Comparison of ENCODE assay signal across 11 cellular contexts in the genomic region with DNA sequence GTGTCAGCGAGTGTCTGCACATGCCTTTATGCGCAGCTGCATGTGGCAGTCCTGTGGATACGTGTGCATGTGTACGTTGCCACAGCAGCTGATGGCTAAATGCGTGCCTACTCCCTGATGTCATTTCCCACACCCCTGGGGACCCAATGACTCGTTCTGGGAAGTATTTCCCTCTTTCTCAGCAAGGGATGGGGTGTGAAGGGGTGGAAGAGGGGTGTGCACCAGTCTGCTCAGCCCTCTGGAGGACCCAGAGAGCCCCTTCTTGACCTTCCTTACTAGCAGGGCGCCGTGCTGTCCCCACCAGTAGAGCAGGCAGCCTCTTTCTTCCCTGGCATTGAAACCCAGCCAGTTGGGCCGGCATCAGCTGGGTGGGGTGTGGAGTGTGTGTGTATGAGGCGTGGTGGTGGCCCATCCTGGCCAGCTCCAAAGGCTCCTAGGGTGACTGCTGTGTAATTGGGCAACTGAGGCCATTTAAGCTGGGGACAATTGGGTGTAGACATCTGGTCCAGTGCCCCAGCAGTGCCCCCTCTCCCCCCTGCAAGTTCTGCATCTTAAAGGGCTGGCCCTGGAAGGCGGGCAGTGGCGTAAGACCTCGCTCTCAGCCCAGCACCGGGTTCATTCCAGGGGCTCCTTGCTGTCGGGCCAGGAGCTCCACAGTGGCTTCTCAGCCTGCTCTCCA. TPM values are rescaled to one million over a fixed set of nuclear protein-coding genes. Genes with fewer than 3 reads are reported as not detected.
DNase-seq lines count a peak whose midpoint lies in the region; ATAC-seq and TF ChIP-seq lines count a peak whose summit lies in the region.
"Had no signal": no experiment of that assay in that cellular context is flagged by ENCODE, and none has a peak within 500 bp of the region (broad histone marks: within the 10 kb centered on the region; RNA-seq: fewer than 3 reads in every experiment).

No MANE protein-coding gene starts in this region.

- ATAC-seq in body of pancreas (peak; percentile 63), HG02973 (IDR thresholded peaks at IDR 0.05; ENCODE audit: unreplicated experiment) (no peak)

- H3K27me3 ChIP-seq in body of pancreas (no peaks in the 10 kb centered on the region), transverse colon (no peaks in the 10 kb centered on the region)

- TF ChIP-seq POLR2A in body of pancreas (IDR thresholded peaks at IDR 0.05) (peak in 2 of 3 donors; percentile 9 to 37), transverse colon (IDR thresholded peaks at IDR 0.05) (no peak)

- H3K9me3 ChIP-seq in body of pancreas (no peaks in the 10 kb centered on the region), transverse colon (no peaks in the 10 kb centered on the region)

- in situ Hi-C loops in transverse colon (cut with MboI; ENCODE audit: low pct_ligation_motif_present in 1 of 4, low pct_unique_long_range_greater_than_20kb in 1 of 4, low sequenced_read_pairs in 3 of 4), result no loop called here

- no peak overlapping the region for H3K4me3 ChIP-seq in body of pancreas
- no peak overlapping the region for H3K4me3 ChIP-seq in transverse colon

- no peak for TF ChIP-seq CTCF in body of pancreas (IDR thresholded peaks at IDR 0.05)
- no peak for TF ChIP-seq CTCF in transverse colon (IDR thresholded peaks at IDR 0.05)

- H3K27ac ChIP-seq in body of pancreas (peak overlapping the region; percentile 15 to 72 (median 40)), transverse colon (peak overlapping the region; percentile 72 to 87 (median 77))
- H3K27ac ChIP-seq: 22Rv1 had no signal

- DNase-seq in DMS 273 (lab: John Stamatoyannopoulos, UW; ENCODE audit: unreplicated experiment) (peak; percentile 40), DMS 273 treated with DMSO at 0.1 percent for 48 hours (lab: John Stamatoyannopoulos, UW) (no peak), body of pancreas (peak; percentile 46 to 68 (median 57)), kidney glomerular epithelial cell (lab: John Stamatoyannopoulos, UW) (peak; percentile 38), transverse colon (peak; percentile 71), NCI-H187 (lab: John Stamatoyannopoulos, UW) (no peak)
- DNase-seq in activated CD4-positive, alpha-beta T cell treated with anti-CD3 and anti-CD28 coated beads for 1 hour, result no peak
- DNase-seq: hippocampal formation had no signal

- intact Hi-C loops in body of pancreas (cut with DNase I) (no loop called here), transverse colon (cut with DNase I; ENCODE audit: low total_unique reads) (no loop called here)

- H3K4me1 ChIP-seq in body of pancreas (peaks cover 62% of the 10 kb centered on the region), transverse colon (peaks cover 13 to 53% (median 41%) of the 10 kb centered on the region in 4 donors)

- TF ChIP-seq EP300 in transverse colon (IDR thresholded peaks at IDR 0.05; ENCODE audit: low read depth), result peak; percentile 54

- 72 to 75% methylated on average over 11 to 15 of the region's 15 CpGs for WGBS in body of pancreas, 2 donors
- WGBS in transverse colon (ENCODE audit: low coverage in 1 of 2), 2 donors, result 49% methylated on average over 15 of the region's 15 CpGs; no CpG with 5 or more reads in 1 of the 2 donors

- H3K36me3 ChIP-seq in body of pancreas (replicated peaks in 1 of 2; ENCODE audit: insufficient read depth in 1 of 2, low read depth in 2 of 2), result no peaks in the 10 kb centered on the region
- H3K36me3 ChIP-seq in transverse colon, result no peaks in the 10 kb centered on the region

RNA-seq across cellular contexts. Expression of gene SNX33, which starts 19.2 kb away (rescaled TPM):
- total RNA-seq in body of pancreas (10 to 100 TPM; 19.8 to 21.8 TPM), transverse colon (10 to 100 TPM; 26.5 to 52.0 (median 36.5) TPM)

RNA-seq across cellular contexts. Expression of gene IMP3, which starts 26.9 kb away (rescaled TPM):
- total RNA-seq in body of pancreas (10 to 100 TPM; 43.1 to 66.6 TPM), transverse colon (100 to 1,000 TPM in 2 of 4 donors, 10 to 100 TPM in 2; 37.2 to 131 (median 108) TPM)

RNA-seq across cellular contexts. Expression of gene SNUPN, which starts 41.4 kb away (rescaled TPM):
- total RNA-seq in body of pancreas (10 to 100 TPM in 1 of 2 donors, 1 to 10 TPM in 1; 7.0 to 11.2 TPM), transverse colon (10 to 100 TPM in 3 of 4 donors, 1 to 10 TPM in 1; 9.4 to 29.5 (median 23.2) TPM)

RNA-seq across cellular contexts. Expression of gene CSPG4, which starts 45.7 kb away (rescaled TPM):
- 10 to 100 TPM in 1 of 2 donors, 1 to 10 TPM in 1; 3.1 to 13.8 TPM for total RNA-seq in body of pancreas
- total RNA-seq in transverse colon, result 10 to 100 TPM; 11.2 to 60.9 (median 31.3) TPM
- total RNA-seq: T-helper 2 cell treated with Interferon-gamma antibody and Interleukin-4, amounts not matched to agents 100 ng/mL and 5 ng/mL, for 36 hours had no signal

Comparison
In these comparisons a context has a peak if more than half of its experiments do, and no peak if none do; other contexts are left out.
1. DNase-seq: peak in DMS 273 (single experiment), body of pancreas (4 of 4), kidney glomerular epithelial cell (single experiment) and transverse colon (single experiment); none in DMS 273 treated with DMSO at 0.1 percent for 48 hours (single experiment), NCI-H187 (0 of 2) and activated CD4-positive, alpha-beta T cell treated with anti-CD3 and anti-CD28 coated beads for 1 hour (single experiment).